In genomic region chr15:39472661-39473657, GRCh38 we compare ENCODE assay signal across 9 cellular contexts.
DNase-seq lines count a peak whose midpoint lies in the region; ATAC-seq and TF ChIP-seq lines count a peak whose summit lies in the region.
"Had no signal": no experiment of that assay in that cellular context is flagged by ENCODE, and none has a peak within 500 bp of the region (broad histone marks: within the 10 kb centered on the region; RNA-seq: fewer than 3 reads in every experiment).

No MANE protein-coding gene starts in this region.

- no peak for ATAC-seq in GM18511 (IDR thresholded peaks at IDR 0.05; ENCODE audit: unreplicated experiment)

- H3K4me3 ChIP-seq in AG09309 (ENCODE audit: control insufficient read depth, low read depth, low read length) (no peak overlapping the region), adipocyte (ENCODE audit: low read length) (peak overlapping the region; percentile 23)

- peak overlapping the region; percentile 9 for H3K9ac ChIP-seq in adipocyte (ENCODE audit: low read length)

- no peaks in the 10 kb centered on the region for H3K36me3 ChIP-seq in adipocyte (ENCODE audit: control insufficient read depth, insufficient read depth, low read length, severe bottlenecking)

- H3K9me3 ChIP-seq in adipocyte (ENCODE audit: control insufficient read depth, low read length) = no peaks in the 10 kb centered on the region

- DNase-seq in AG09309 (ENCODE audit: low read depth) (peak; percentile 89), adipocyte (ENCODE audit: low read depth) (peak; percentile 83), cardiac septum (ENCODE audit: low spot score) (peak; percentile 84), posterior vena cava (ENCODE audit: low spot score) (peak; percentile 98), NCI-H1417 treated with DMSO at 0.1 percent for 48 hours (lab: John Stamatoyannopoulos, UW) (no peak), NCI-H187 treated with DMSO at 0.1 percent for 48 hours (lab: John Stamatoyannopoulos, UW) (no peak), SW480 (ENCODE audit: low spot score) (no peak)
- DNase-seq: posterior cingulate gyrus had no signal

- intact Hi-C loops in cardiac septum (cut with DNase I) (no loop called here), posterior vena cava (cut with DNase I) (loop anchor here in 1 of 2 donors (10.0 kb wide), 1 partner anchor 102 kb away; no protein-coding TSS in a partner anchor)

- H3K27me3 ChIP-seq in adipocyte (replicated peaks; ENCODE audit: control insufficient read depth, insufficient read depth, low read length) = no peaks in the 10 kb centered on the region

- peaks cover 14% of the 10 kb centered on the region for H3K4me1 ChIP-seq in adipocyte (ENCODE audit: control insufficient read depth, insufficient read depth, low read length)

- TF ChIP-seq CTCF in AG09309 (IDR thresholded peaks at IDR 0.05; ENCODE audit: control insufficient read depth, insufficient read depth, low read depth, low read length, missing control alignments) = no peak

Comparison
In these comparisons a context has a peak if more than half of its experiments do, and no peak if none do; other contexts are left out.
1. DNase-seq: peak in AG09309 (single experiment), adipocyte (single experiment), cardiac septum (single experiment) and posterior vena cava (single experiment); none in NCI-H1417 treated with DMSO at 0.1 percent for 48 hours (single experiment), NCI-H187 treated with DMSO at 0.1 percent for 48 hours (single experiment) and SW480 (single experiment).